27 cellular contexts compared by ENCODE assay signal in genomic region chr13:40114305-40114896, GRCh38.
A peak's percentile ranks its signal among the peaks of the same experiment; 100 is the strongest.
DNase-seq lines count a peak whose midpoint lies in the region; FAIRE-seq and TF ChIP-seq lines count a peak whose summit lies in the region.
"Had no signal": no experiment of that assay in that cellular context is flagged by ENCODE, and none has a peak within 500 bp of the region (broad histone marks: within the 10 kb centered on the region; RNA-seq: fewer than 3 reads in every experiment).

No MANE protein-coding gene starts in this region.

- in situ Hi-C loops in GM13977 (cut with MboI; ENCODE audit: low pct_unique_long_range_greater_than_20kb, low sequenced_read_pairs, unreplicated experiment): no loop called here

- H3K4me3 ChIP-seq in HUES48 (ENCODE audit: low read depth, low read length) (no peak overlapping the region), ascending aorta (no peak overlapping the region), stomach (no peak overlapping the region)
- H3K4me3 ChIP-seq: cardiac muscle cell, left ventricle myocardium inferior, upper lobe of right lung had no signal

- H3K36me3 ChIP-seq in HUES48 (ENCODE audit: control insufficient read depth, insufficient read depth, low read length) (no peaks in the 10 kb centered on the region), ascending aorta (no peaks in the 10 kb centered on the region), stomach (no peaks in the 10 kb centered on the region)
- H3K36me3 ChIP-seq: cardiac muscle cell, left ventricle myocardium inferior, upper lobe of right lung had no signal

- TF ChIP-seq POLR2A in stomach (IDR thresholded peaks at IDR 0.05): no peak

- DNase-seq in ascending aorta (ENCODE audit: low spot score in 2 of 2) (no peak), stomach (no peak), GM13977 (ENCODE audit: low spot score) (no peak), NCI-H1436 (lab: John Stamatoyannopoulos, UW) (no peak)
- no peak for DNase-seq in activated T-cell treated with anti-CD3 and anti-CD28 coated beads, Interleukin-2, amount 50 U/mL, for 48 hours
- no peak for DNase-seq in stimulated activated CD4-positive, alpha-beta T cell treated with anti-CD3 and anti-CD28 coated beads, Interleukin-1b, Interleukin-23, amount 100 ng/mL, for 48 hours
- DNase-seq: cortex of kidney; effector memory CD8-positive, alpha-beta T cell; erythroblast; foreskin melanocyte; immature natural killer cell; Kasumi-1; left ventricle myocardium inferior; natural killer cell; NCI-H1048; NCI-H187; NK-92 treated with Interleukin-12 subunit alpha and Interleukin-12 subunit beta, amount 100 ng/mL, for 24 hours; SHP77 treated with DMSO at 0.1 percent for 48 hours; small intestine; stimulated activated CD4-positive, alpha-beta T cell treated with anti-CD3 and anti-CD28 coated beads, Interleukin-2, amount 100 ng/mL, for 24 hours; T-helper 9 cell; upper lobe of right lung had no signal

- TF ChIP-seq EP300 in stomach (IDR thresholded peaks at IDR 0.05): no peak

- H3K27me3 ChIP-seq in HUES48 (ENCODE audit: control insufficient read depth, insufficient read depth, low read length) (no peaks in the 10 kb centered on the region), ascending aorta (no peaks in the 10 kb centered on the region), stomach (no peaks in the 10 kb centered on the region)
- H3K27me3 ChIP-seq: cardiac muscle cell, upper lobe of right lung had no signal

- intact Hi-C loops in ascending aorta (cut with DNase I): no loop called here
- intact Hi-C loops in stomach (cut with DNase I; ENCODE audit: low total_unique reads): no loop called here

- no peaks in the 10 kb centered on the region for H3K9me3 ChIP-seq in HUES48 (ENCODE audit: control insufficient read depth, insufficient read depth, low read length)
- no peaks in the 10 kb centered on the region for H3K9me3 ChIP-seq in ascending aorta
- no peaks in the 10 kb centered on the region for H3K9me3 ChIP-seq in stomach
- H3K9me3 ChIP-seq: upper lobe of right lung had no signal

- TF ChIP-seq CTCF in ascending aorta (IDR thresholded peaks at IDR 0.05) (no peak), stomach (IDR thresholded peaks at IDR 0.05) (no peak), GM13977 (IDR thresholded peaks at IDR 0.05; ENCODE audit: extremely low read depth, insufficient read depth, missing control alignments) (no peak)

- peak; percentile 55 for FAIRE-seq in islet of Langerhans (lab: Jason Lieb, UNC)
- FAIRE-seq: H1, small intestine had no signal

- 65 to 84% (median 73%) methylated on average over 6 of the region's 6 CpGs for WGBS in stomach, 5 donors

- peaks cover 7% of the 10 kb centered on the region; the same call in 1 of the 2 replicates for H3K4me1 ChIP-seq in HUES48 (ENCODE audit: control insufficient read depth, insufficient read depth, low read length)
- peaks cover 0 to 28% of the 10 kb centered on the region in 2 donors for H3K4me1 ChIP-seq in ascending aorta
- H3K4me1 ChIP-seq in stomach: peaks cover 0 to 26% (median 11%) of the 10 kb centered on the region in 4 donors

- H3K27ac ChIP-seq in HUES48 (ENCODE audit: low read depth, low read length) (peak overlapping the region; percentile 69), ascending aorta (peak overlapping the region; percentile 81 to 85), stomach (peak overlapping the region in 4 of 5 donors; percentile 6 to 86 (median 78))
- H3K27ac ChIP-seq: cardiac muscle cell, HL-60, upper lobe of right lung had no signal

- no peak overlapping the region for H3K9ac ChIP-seq in HUES48 (ENCODE audit: low read depth, low read length)
